ENCODE assay signal across 9 cellular contexts in the genomic region with DNA sequence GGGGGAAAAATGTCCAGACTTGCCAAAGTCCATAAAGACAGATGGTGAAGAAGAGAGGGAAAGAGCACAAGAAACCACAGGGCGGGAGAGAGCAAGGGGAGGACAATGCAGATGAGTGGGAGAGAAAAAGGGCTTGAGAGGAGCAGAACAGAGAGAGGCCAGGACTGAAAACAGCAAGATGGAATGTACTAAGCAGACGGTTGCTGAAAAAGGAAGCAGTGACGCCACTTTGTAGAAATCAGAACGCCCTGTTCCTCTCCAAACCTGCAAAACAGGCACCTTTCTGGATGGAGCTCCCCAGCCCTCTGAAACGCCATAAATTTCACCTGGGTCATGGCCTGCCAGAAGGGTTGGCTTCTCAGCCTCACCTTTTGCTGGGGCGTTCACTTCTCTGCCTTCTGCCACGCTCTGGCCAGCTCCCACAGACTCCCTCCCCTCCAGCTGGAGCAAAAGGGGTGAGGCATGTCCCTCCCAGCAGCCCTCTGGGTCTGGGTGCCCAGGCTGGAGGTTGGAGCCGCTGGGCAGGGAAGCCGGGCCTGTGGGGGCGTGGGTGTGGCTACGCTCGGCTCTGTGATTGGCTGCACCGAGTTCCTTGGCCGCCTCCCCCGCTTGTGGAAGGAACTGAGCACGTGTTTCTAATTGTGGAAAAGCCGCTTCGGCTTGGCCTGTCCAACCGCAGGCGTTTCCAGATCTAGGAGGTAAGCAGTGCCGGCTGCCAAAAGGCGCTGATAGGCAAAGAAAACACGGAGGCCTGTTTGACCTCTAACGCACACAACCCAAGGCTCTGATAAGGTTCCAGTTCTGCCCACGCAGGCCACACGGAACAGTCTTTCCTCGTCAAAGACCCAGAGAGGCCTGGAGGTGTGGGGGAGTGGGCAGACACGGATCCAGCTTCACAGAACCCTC. TPM values are rescaled to one million over a fixed set of nuclear protein-coding genes. Genes with fewer than 3 reads are reported as not detected.
DNase-seq lines count a peak whose midpoint lies in the region; ATAC-seq, FAIRE-seq and TF ChIP-seq lines count a peak whose summit lies in the region.
"Had no signal": no experiment of that assay in that cellular context is flagged by ENCODE, and none has a peak within 500 bp of the region (broad histone marks: within the 10 kb centered on the region; RNA-seq: fewer than 3 reads in every experiment).

No MANE protein-coding gene starts in this region.

- no peak overlapping the region for H3K4me3 ChIP-seq in H7 (ENCODE audit: insufficient read depth, low read depth, low read length)
- no peak overlapping the region for H3K4me3 ChIP-seq in SK-N-SH (ENCODE audit: low read depth in 2 of 2, low read length in 1 of 2)
- peak overlapping the region; percentile 65 for H3K4me3 ChIP-seq in fibroblast of the aortic adventitia (ENCODE audit: low read depth, low read length)
- H3K4me3 ChIP-seq in ovary = peak overlapping the region; percentile 6

- CTCF ChIA-PET in SK-N-SH (lab: Yijun Ruan, JAX) = interaction anchor here (1.0 to 2.4 kb wide), 2 partner anchors 33 kb away, joined by 3 to 10 read pairs; no protein-coding TSS in a partner anchor

- TF ChIP-seq EP300 in SK-N-SH (IDR thresholded peaks at IDR 0.05; ENCODE audit: borderline replicate concordance in 1 of 2, low read depth in 1 of 2, low read length in 1 of 2) = no peak
- TF ChIP-seq EP300 in ovary (IDR thresholded peaks at IDR 0.05) = peak; percentile 6

- no peak for TF ChIP-seq RAD21 in SK-N-SH (IDR thresholded peaks at IDR 0.05; ENCODE audit: low read length)

- ATAC-seq in GM21526 (IDR thresholded peaks at IDR 0.05; ENCODE audit: low FRiP score, unreplicated experiment) (no peak), GM19397 (IDR thresholded peaks at IDR 0.05; ENCODE audit: unreplicated experiment) (no peak)

- H3K27me3 ChIP-seq in H7 (ENCODE audit: control insufficient read depth, insufficient read depth, low read length) = no peaks in the 10 kb centered on the region
- peaks cover 9% of the 10 kb centered on the region; the same call in 1 of the 2 replicates for H3K27me3 ChIP-seq in SK-N-SH (ENCODE audit: insufficient read depth)
- H3K27me3 ChIP-seq in ovary = no peaks in the 10 kb centered on the region

- H3K4me1 ChIP-seq in SK-N-SH (ENCODE audit: control insufficient read depth in 1 of 2, insufficient read depth in 2 of 2, low read depth in 1 of 2, low read length in 1 of 2) (peaks cover 0 to 23% of the 10 kb centered on the region in 2 experiments; a peak in 3 of 4 replicates), ovary (ENCODE audit: insufficient read depth) (peaks cover 19% of the 10 kb centered on the region)

- peak; percentile 10 for TF ChIP-seq POLR2A in ovary (IDR thresholded peaks at IDR 0.05)

- no peak for TF ChIP-seq CTCF in SK-N-SH (IDR thresholded peaks at IDR 0.05)
- no peak for TF ChIP-seq CTCF in fibroblast of the aortic adventitia (IDR thresholded peaks at IDR 0.05; ENCODE audit: insufficient read depth, low read length)
- no peak for TF ChIP-seq CTCF in ovary (IDR thresholded peaks at IDR 0.05)
- TF ChIP-seq CTCF in D721Med (IDR thresholded peaks at IDR 0.05; ENCODE audit: insufficient read depth, missing control alignments) = no peak

- H3K9me2 ChIP-seq in SK-N-SH = no peaks in the 10 kb centered on the region

- no peaks in the 10 kb centered on the region for H4K20me1 ChIP-seq in SK-N-SH (ENCODE audit: insufficient read depth)

- H3K9me3 ChIP-seq in SK-N-SH (no peaks in the 10 kb centered on the region), ovary (no peaks in the 10 kb centered on the region)

- intact Hi-C loops in ovary (cut with DNase I) = no loop called here

- DNase-seq in H7 (peak; percentile 85), SK-N-SH (peak; percentile 34), fibroblast of the aortic adventitia (ENCODE audit: low read depth) (peak; percentile 97), ovary (peak; percentile 95 to 97 (median 96)), retina (no peak), D721Med (ENCODE audit: insufficient read length, low spot score) (no peak)

- H3K79me2 ChIP-seq in SK-N-SH (ENCODE audit: insufficient read depth) = no peaks in the 10 kb centered on the region

- FAIRE-seq in D721Med (lab: Jason Lieb, UNC) = no peak
- FAIRE-seq: islet of Langerhans had no signal

- peak overlapping the region; percentile 2; the same call in 1 of the 2 replicates for H3K4me2 ChIP-seq in SK-N-SH

- no peaks in the 10 kb centered on the region for H3F3A ChIP-seq in SK-N-SH (replicated peaks; ENCODE audit: insufficient read depth)

- POLR2A ChIA-PET in SK-N-SH (lab: Yijun Ruan, JAX) = no interaction called here

- H3K36me3 ChIP-seq in H7 (replicated peaks; ENCODE audit: control insufficient read depth, insufficient read depth, low read length) (peaks cover 2% of the 10 kb centered on the region), SK-N-SH (replicated peaks in 1 of 2; ENCODE audit: control insufficient read depth in 1 of 2, insufficient read depth in 2 of 2, low read length in 1 of 2) (no peaks in the 10 kb centered on the region), ovary (no peaks in the 10 kb centered on the region)

- H2AFZ ChIP-seq in SK-N-SH (ENCODE audit: low read depth) = peak overlapping the region; percentile 41; the same call in 1 of the 2 replicates

- no peak overlapping the region for H3K9ac ChIP-seq in SK-N-SH

- 43% methylated on average over 23 of the region's 28 CpGs for WGBS in SK-N-SH (ENCODE audit: low lambda C conversion rate)
- 1 to 5% (median 3%) methylated on average over 28 of the region's 28 CpGs for WGBS in ovary, 3 donors

- H3K27ac ChIP-seq in SK-N-SH (ENCODE audit: low read depth in 2 of 2, low read length in 1 of 2) = no peak overlapping the region
- H3K27ac ChIP-seq in ovary = peak overlapping the region; percentile 81 to 97

TF ChIP-seq in SK-N-SH, 30 proteins besides CTCF, POLR2A, EP300 and RAD21:
- TF ChIP-seq, protein P1, sequence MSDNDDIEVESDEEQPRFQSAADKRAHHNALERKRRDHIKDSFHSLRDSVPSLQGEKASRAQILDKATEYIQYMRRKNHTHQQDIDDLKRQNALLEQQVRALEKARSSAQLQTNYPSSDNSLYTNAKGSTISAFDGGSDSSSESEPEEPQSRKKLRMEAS (IDR thresholded peaks at IDR 0.05; ENCODE audit: low read depth) = 0 out of 2 replicates have a peak, but pooled peaks have one; percentile 39
- no peak for TF ChIP-seq TAF1 (IDR thresholded peaks at IDR 0.05; ENCODE audit: borderline replicate concordance, low read depth, low read length)

RNA-seq across cellular contexts. Expression of a gene that starts 29.3 kb away (rescaled TPM):
- total RNA-seq in H7 (2014; rRNA removed; shearing (Covaris generic)) = 66.7 and 79.1 TPM in 2 replicates
- polyA plus RNA-seq in SK-N-SH (2012; rRNA removed) (0.96 and 1.4 TPM in 2 replicates), ovary (100 to 1,000 TPM in 1 of 2 donors, 10 to 100 TPM in 1; 45.9 to 104 TPM)
- 0.75 and 1.4 TPM in 2 replicates for polyA plus RNA-seq in SK-N-SH (2012; cell fraction: cytosol; rRNA removed)
- polyA plus RNA-seq in SK-N-SH (2012; cell fraction: nucleus; rRNA removed) = 1.1 and 1.2 TPM in 2 replicates
- total RNA-seq in fibroblast of the aortic adventitia (ENCODE audit: low replicate concordance) (11.7 and 37.5 TPM in 2 replicates), ovary (100 to 1,000 TPM in 3 of 7 donors, 10 to 100 TPM in 4; 51.1 to 161 (median 95.4) TPM)

RNA-seq across cellular contexts. Expression of a gene that starts 35.1 kb away (rescaled TPM):
- total RNA-seq in H7 (2014; rRNA removed; shearing (Covaris generic)) = 0.44 TPM in 1 of 2 replicates, not detected in the other
- not detected in 2 replicates for polyA plus RNA-seq in SK-N-SH (2012; rRNA removed)
- not detected in 2 replicates for polyA plus RNA-seq in SK-N-SH (2012; cell fraction: cytosol; rRNA removed)
- not detected in 2 replicates for polyA plus RNA-seq in SK-N-SH (2012; cell fraction: nucleus; rRNA removed)
- not detected in 2 replicates for total RNA-seq in fibroblast of the aortic adventitia (ENCODE audit: low replicate concordance)
- not detected for total RNA-seq in ovary
- polyA plus RNA-seq in ovary = under 1 TPM in 1 of 2 donors, not detected in 1; 0.04 TPM

RNA-seq across cellular contexts. Expression of a gene that starts 49.4 kb away (rescaled TPM):
- 0.42 TPM in 1 of 2 replicates, not detected in the other for total RNA-seq in H7 (2014; rRNA removed; shearing (Covaris generic))
- polyA plus RNA-seq in SK-N-SH (2012; rRNA removed) = not detected in 2 replicates
- polyA plus RNA-seq in SK-N-SH (2012; cell fraction: cytosol; rRNA removed) = not detected in 2 replicates
- not detected in 2 replicates for polyA plus RNA-seq in SK-N-SH (2012; cell fraction: nucleus; rRNA removed)
- total RNA-seq in fibroblast of the aortic adventitia (ENCODE audit: low replicate concordance) = 1.8 TPM in 1 of 2 replicates, not detected in the other
- total RNA-seq in ovary = not detected
- not detected for polyA plus RNA-seq in ovary

RNA-seq across cellular contexts. Expression of a gene that starts 58.8 kb away (rescaled TPM):
- 73.7 and 97.8 TPM in 2 replicates for total RNA-seq in H7 (2014; rRNA removed; shearing (Covaris generic))
- polyA plus RNA-seq in SK-N-SH (2012; rRNA removed) = 55.2 and 73.3 TPM in 2 replicates
- polyA plus RNA-seq in SK-N-SH (2012; cell fraction: cytosol; rRNA removed) = 58.8 and 59.3 TPM in 2 replicates
- polyA plus RNA-seq in SK-N-SH (2012; cell fraction: nucleus; rRNA removed) = 28.4 and 47.1 TPM in 2 replicates
- 13.0 and 60.2 TPM in 2 replicates for total RNA-seq in fibroblast of the aortic adventitia (ENCODE audit: low replicate concordance)
- 10 to 100 TPM; 13.8 to 47.2 (median 41.5) TPM for total RNA-seq in ovary
- polyA plus RNA-seq in ovary = 10 to 100 TPM; 31.4 to 55.6 TPM

RNA-seq across cellular contexts. Expression of a gene that starts 59.2 kb away (rescaled TPM):
- 83.4 and 89.5 TPM in 2 replicates for total RNA-seq in H7 (2014; rRNA removed; shearing (Covaris generic))
- polyA plus RNA-seq in SK-N-SH (2012; rRNA removed) (159 and 195 TPM in 2 replicates), ovary (100 to 1,000 TPM in 1 of 2 donors, 10 to 100 TPM in 1; 95.4 to 165 TPM)
- 67.5 and 71.7 TPM in 2 replicates for polyA plus RNA-seq in SK-N-SH (2012; cell fraction: cytosol; rRNA removed)
- polyA plus RNA-seq in SK-N-SH (2012; cell fraction: nucleus; rRNA removed) = 543 and 819 TPM in 2 replicates
- total RNA-seq in fibroblast of the aortic adventitia (ENCODE audit: low replicate concordance) (91.8 and 97.0 TPM in 2 replicates), ovary (100 to 1,000 TPM in 5 of 7 donors, 10 to 100 TPM in 2; 83.3 to 162 (median 135) TPM)

Comparison
In these comparisons a context has a peak if more than half of its experiments do, and no peak if none do; other contexts are left out.
1. DNase-seq: peak in H7 (single experiment), SK-N-SH (single experiment), fibroblast of the aortic adventitia (single experiment) and ovary (5 of 5); none in retina (single experiment) and D721Med (single experiment).
2. H3K4me3 ChIP-seq: peak in fibroblast of the aortic adventitia (single experiment) and ovary (single experiment); none in H7 (single experiment) and SK-N-SH (0 of 2).
3. H3K27ac ChIP-seq: peak in ovary (2 of 2); none in SK-N-SH (0 of 2).